Comparison of ENCODE assay signal across 8 cellular contexts in genomic region chr2:168346725-168347477, GRCh38.
DNase-seq lines count a peak whose midpoint lies in the region; ATAC-seq and TF ChIP-seq lines count a peak whose summit lies in the region.

No MANE protein-coding gene starts in this region.

- no peak overlapping the region for H3K27ac ChIP-seq in DOHH2 (ENCODE audit: low read depth, low read length)
- H3K27ac ChIP-seq in prostate gland, result peak overlapping the region; percentile 26 to 46
- H3K27ac ChIP-seq in urinary bladder (ENCODE audit: low read depth), result no peak overlapping the region

- no peaks in the 10 kb centered on the region for H3K36me3 ChIP-seq in DOHH2 (ENCODE audit: control insufficient read depth, low read length)
- no peaks in the 10 kb centered on the region for H3K36me3 ChIP-seq in prostate gland
- no peaks in the 10 kb centered on the region for H3K36me3 ChIP-seq in urinary bladder (ENCODE audit: insufficient read depth)

- DNase-seq in LNCaP clone FGC (ENCODE audit: low read depth) (peak; percentile 32), SKM-1 (lab: John Stamatoyannopoulos, UW; ENCODE audit: unreplicated experiment) (peak; percentile 63), left cardiac atrium (peak; percentile 70), prostate gland (ENCODE audit: low spot score) (peak; percentile 68)
- DNase-seq in activated naive CD8-positive, alpha-beta T cell treated with anti-CD3 and anti-CD28 coated beads, Interleukin-2, amount 50 U/mL, for 16 hours (ENCODE audit: low read depth, low spot score), result peak; percentile 43

- peak overlapping the region; percentile 46 for H3K4me2 ChIP-seq in DOHH2 (ENCODE audit: low read length)

- TF ChIP-seq POLR2A in prostate gland (IDR thresholded peaks at IDR 0.05), result no peak

- H3K4me3 ChIP-seq in DOHH2 (ENCODE audit: low read length) (peak overlapping the region; percentile 51), LNCaP clone FGC (ENCODE audit: low read depth, low read length) (peak overlapping the region; percentile 54), prostate gland (peak overlapping the region; percentile 26 to 38), urinary bladder (ENCODE audit: low read depth, low read length) (peak overlapping the region; percentile 45)

- no peaks in the 10 kb centered on the region for H3K9me2 ChIP-seq in DOHH2 (replicated peaks; ENCODE audit: control insufficient read depth, low read length)

- H3K4me1 ChIP-seq in DOHH2 (ENCODE audit: control insufficient read depth, low read length) (peaks cover 12% of the 10 kb centered on the region), prostate gland (replicated peaks) (no peaks in the 10 kb centered on the region), urinary bladder (ENCODE audit: insufficient read depth) (no peaks in the 10 kb centered on the region)

- H3K9me3 ChIP-seq in DOHH2 (ENCODE audit: control insufficient read depth, insufficient read depth, low read length) (no peaks in the 10 kb centered on the region), prostate gland (no peaks in the 10 kb centered on the region)

- peak; percentile 75 for ATAC-seq in GM21825 (IDR thresholded peaks at IDR 0.05; ENCODE audit: unreplicated experiment)
- peak; percentile 79 to 84 for ATAC-seq in left cardiac atrium

- no peaks in the 10 kb centered on the region for H3K79me2 ChIP-seq in DOHH2 (ENCODE audit: control insufficient read depth, low read length)

- WGBS in prostate gland, result 15% methylated on average over 13 of the region's 13 CpGs
- 14% methylated on average over 13 of the region's 13 CpGs for WGBS in urinary bladder

- intact Hi-C loops in left cardiac atrium (cut with DNase I) (loop anchor here in 1 of 2 donors (1.0 to 5.0 kb wide), 3 partner anchors 340 to 573 kb away; no protein-coding TSS in a partner anchor), prostate gland (cut with DNase I) (loop anchor here (2.0 to 5.0 kb wide), 4 partner anchors 110 to 570 kb away; partner anchors contain the start of gene CERS6)

- no peaks in the 10 kb centered on the region for H4K20me1 ChIP-seq in DOHH2 (ENCODE audit: control insufficient read depth, insufficient read depth, low read depth, low read length)

- H3K27me3 ChIP-seq in DOHH2 (ENCODE audit: control insufficient read depth, low read length) (peaks cover 13% of the 10 kb centered on the region), prostate gland (replicated peaks; ENCODE audit: insufficient read depth) (no peaks in the 10 kb centered on the region)

- peak; percentile 75 for TF ChIP-seq CTCF in DOHH2 (IDR thresholded peaks at IDR 0.05; ENCODE audit: low read depth, low read length, poor library complexity, severe bottlenecking)
- TF ChIP-seq CTCF in LNCaP clone FGC (IDR thresholded peaks at IDR 0.05; ENCODE audit: control insufficient read depth, extremely low read depth, insufficient read depth), result peak; percentile 67
- TF ChIP-seq CTCF in prostate gland (IDR thresholded peaks at IDR 0.05), result peak; percentile 52 to 89 (median 87)

- H3F3A ChIP-seq in DOHH2 (ENCODE audit: control insufficient read depth, insufficient read depth), result no peaks in the 10 kb centered on the region

Comparison
In these comparisons a context has a peak if more than half of its experiments do, and no peak if none do; other contexts are left out.
1. H3K27ac ChIP-seq: peak in prostate gland (2 of 2); none in DOHH2 (single experiment) and urinary bladder (single experiment).
2. Peak in every context shown above with its lines, with median percentiles within 50 percentile points of each other: H3K4me3 ChIP-seq, CTCF ChIP-seq and DNase-seq.